15 cellular contexts compared by ENCODE assay signal in genomic region chr12:46617167-46617566, GRCh38.
DNase-seq lines count a peak whose midpoint lies in the region; ATAC-seq lines count a peak whose summit lies in the region.
"Had no signal": no experiment of that assay in that cellular context is flagged by ENCODE, and none has a peak within 500 bp of the region (broad histone marks: within the 10 kb centered on the region; RNA-seq: fewer than 3 reads in every experiment).

No MANE protein-coding gene starts in this region.

- no peaks in the 10 kb centered on the region for H3K27me3 ChIP-seq in adipocyte (replicated peaks; ENCODE audit: control insufficient read depth, insufficient read depth, low read length)
- H3K27me3 ChIP-seq: hepatocyte had no signal

- intact Hi-C loops in Right ventricle myocardium superior (cut with DNase I) (no loop called here), sciatic nerve (cut with DNase I) (no loop called here)

- H3K36me3 ChIP-seq in adipocyte (ENCODE audit: control insufficient read depth, insufficient read depth, low read length, severe bottlenecking): no peaks in the 10 kb centered on the region

- H3K9me3 ChIP-seq in adipocyte (ENCODE audit: control insufficient read depth, low read length): no peaks in the 10 kb centered on the region

- H3K4me3 ChIP-seq in adipocyte (ENCODE audit: low read length): peak overlapping the region; percentile 26
- H3K4me3 ChIP-seq: hepatocyte had no signal

- ATAC-seq in Right ventricle myocardium superior (ENCODE audit: poor library complexity) (peak; percentile 100), sciatic nerve (peak; percentile 94)
- ATAC-seq: activated CD8-positive, alpha-beta memory T cell treated with anti-CD3 and anti-CD28 coated beads, Interleukin-2, amount 10 ng/mL, durations not matched to agents 7 days and 5 days had no signal

- H3K4me1 ChIP-seq in adipocyte (ENCODE audit: control insufficient read depth, insufficient read depth, low read length): peaks cover 12% of the 10 kb centered on the region
- H3K4me1 ChIP-seq: parathyroid adenoma had no signal

- H3K9ac ChIP-seq in adipocyte (ENCODE audit: low read length): peak overlapping the region; percentile 47
- H3K9ac ChIP-seq: parathyroid adenoma had no signal

- DNase-seq in AG20443 (ENCODE audit: low spot score): peak; percentile 87
- peak; percentile 80 for DNase-seq in adipocyte (ENCODE audit: low read depth)
- no peak for DNase-seq in Right ventricle myocardium superior
- DNase-seq in sciatic nerve (ENCODE audit: low spot score): no peak
- DNase-seq in UCSD-AML1 (lab: John Stamatoyannopoulos, UW; ENCODE audit: unreplicated experiment): no peak
- DNase-seq in activated CD4-positive, alpha-beta T cell treated with anti-CD3 and anti-CD28 coated beads for 48 hours: no peak
- no peak for DNase-seq in RKO (ENCODE audit: low spot score)
- no peak for DNase-seq in effector CD8-positive, alpha-beta T cell (lab: John Stamatoyannopoulos, UW)
- DNase-seq: activated CD8-positive, alpha-beta memory T cell treated with anti-CD3 and anti-CD28 coated beads, Interleukin-2, amount 10 ng/mL, durations not matched to agents 7 days and 5 days; CD4-positive, alpha-beta T cell; GF-D8; NCI-H146; NCI-H526 had no signal

Comparison
In these comparisons a context has a peak if more than half of its experiments do, and no peak if none do; other contexts are left out.
1. DNase-seq: peak in AG20443 (single experiment) and adipocyte (single experiment); none in Right ventricle myocardium superior (single experiment), sciatic nerve (single experiment), UCSD-AML1 (single experiment), activated CD4-positive, alpha-beta T cell treated with anti-CD3 and anti-CD28 coated beads for 48 hours (single experiment), RKO (single experiment) and effector CD8-positive, alpha-beta T cell (single experiment).